In genomic region chr3:196145420-196146262, GRCh38 we compare ENCODE assay signal across 21 cellular contexts.
A peak's percentile ranks its signal among the peaks of the same experiment; 100 is the strongest.
DNase-seq lines count a peak whose midpoint lies in the region; ATAC-seq, FAIRE-seq and TF ChIP-seq lines count a peak whose summit lies in the region.
"Had no signal": no experiment of that assay in that cellular context is flagged by ENCODE, and none has a peak within 500 bp of the region (broad histone marks: within the 10 kb centered on the region; RNA-seq: fewer than 3 reads in every experiment).

No MANE protein-coding gene starts in this region.

- no peaks in the 10 kb centered on the region for H3K23me2 ChIP-seq in H1 (ENCODE audit: low read depth, low read length)

- H3K4me2 ChIP-seq in PC-9 = peak overlapping the region; percentile 43; the same call in 1 of the 2 replicates
- H3K4me2 ChIP-seq in H1 (ENCODE audit: insufficient read depth in 1 of 2, low read depth in 2 of 2, low read length in 2 of 2) = no peak overlapping the region

- H2BK20ac ChIP-seq in H1 (ENCODE audit: low read length) = no peak overlapping the region

- POLR2A ChIA-PET in PC-9 (lab: Charles Lee; ENCODE audit: unreplicated experiment) (interaction anchor here (0.6 kb wide), 1 partner anchor 38 kb away, joined by 5 read pairs; no protein-coding TSS in a partner anchor), H1 (lab: Charles Lee; ENCODE audit: partially characterized antibody) (interaction anchor here (0.7 to 1.0 kb wide), 2 partner anchors 34 to 54 kb away, joined by 3 read pairs; no protein-coding TSS in a partner anchor)

- H3K4me1 ChIP-seq in PC-9 (replicated peaks; ENCODE audit: insufficient read depth) (peaks cover 67% of the 10 kb centered on the region), H1 (replicated peaks in 1 of 4; ENCODE audit: control insufficient read depth in 3 of 4, insufficient read depth in 4 of 4, low read length in 3 of 4) (peaks cover 0 to 12% (median 6%) of the 10 kb centered on the region in 4 experiments; a peak in 3 of 7 replicates)

- WGBS in H1 (ENCODE audit: extremely low coverage in 1 of 2, insufficient coverage in 1 of 2, insufficient read length in 1 of 2, insufficient replicate concordance in 2 of 2, low coverage in 1 of 2, low lambda C conversion rate in 2 of 2, missing lambda C conversion rate in 1 of 2), 2 experiments = 85% methylated on average over 13 of the region's 20 CpGs; no CpG with 5 or more reads in 1 of the 2 experiments

- DNase-seq in A172 (ENCODE audit: low spot score) = peak; percentile 21
- DNase-seq in ELR (ENCODE audit: low read depth) = peak; percentile 41
- peak in 1 of 2 experiments; percentile 44 for DNase-seq in PC-9
- DNase-seq in H1 (ENCODE audit: low read depth in 1 of 2, low spot score in 2 of 2) = no peak
- no peak for DNase-seq in effector CD8-positive, alpha-beta T cell (lab: John Stamatoyannopoulos, UW)
- DNase-seq in activated CD4-positive, alpha-beta T cell treated with anti-CD3 and anti-CD28 coated beads for 48 hours = no peak
- no peak for DNase-seq in NCI-H526 (lab: John Stamatoyannopoulos, UW)
- DNase-seq: DND-41, Karpas-422, NCI-H1436, NCI-H187 treated with DMSO at 0.1 percent for 48 hours, NCI-H2107, NCI-H748 treated with DMSO at 0.1 percent for 48 hours, SHP77 treated with DMSO at 0.1 percent for 48 hours, SW 1271 had no signal

- no peak overlapping the region for H3K14ac ChIP-seq in H1 (ENCODE audit: insufficient read length)

- no peak for TF ChIP-seq EP300 in H1 (IDR thresholded peaks at IDR 0.05; ENCODE audit: borderline replicate concordance in 1 of 2, low read depth in 2 of 2, low read length in 2 of 2)

- H2BK5ac ChIP-seq in H1 (ENCODE audit: low read depth, low read length) = peak overlapping the region; percentile 77; the same call in 1 of the 2 replicates

- no peak overlapping the region for H3K4ac ChIP-seq in H1 (replicated peaks; ENCODE audit: insufficient read length, low read depth, low read length)

- H3K9ac ChIP-seq in H1 (replicated peaks in 1 of 4; ENCODE audit: extremely low read depth in 1 of 4, low read depth in 3 of 4, low read length in 3 of 4) = no peak overlapping the region

- no peak overlapping the region for H2AK5ac ChIP-seq in H1 (ENCODE audit: low read depth, low read length)

- no peak overlapping the region for H4K5ac ChIP-seq in H1 (ENCODE audit: insufficient read length, low read depth, low read length)

- H2BK15ac ChIP-seq in H1 (ENCODE audit: low read length) = no peak overlapping the region

- H4K20me1 ChIP-seq in PC-9 (ENCODE audit: insufficient read depth) (no peaks in the 10 kb centered on the region), H1 (replicated peaks in 1 of 2; ENCODE audit: control insufficient read depth in 1 of 2, insufficient read depth in 2 of 2, low read length in 2 of 2) (no peaks in the 10 kb centered on the region)

- no peak for ATAC-seq in HG03457 (IDR thresholded peaks at IDR 0.05; ENCODE audit: unreplicated experiment)

- no TSS peak for BruUV-seq in PC-9 (replicated peaks; lab: Mats Ljungman, UMichigan)

- CTCF ChIA-PET in PC-9 (lab: Charles Lee) (interaction anchor here (1.2 kb wide), 1 partner anchor 72 kb away, joined by 3 read pairs; no protein-coding TSS in a partner anchor), H1 (lab: Charles Lee; ENCODE audit: partially characterized antibody) (interaction anchor here (1.3 kb wide), 1 partner anchor 11 kb away, joined by 5 read pairs; no protein-coding TSS in a partner anchor)

- H2BK12ac ChIP-seq in H1 (ENCODE audit: low read depth, low read length) = 0 out of 2 replicates have a peak overlapping the region, but pooled peaks have one; percentile 93

- no peak for TF ChIP-seq RAD21 in H1 (IDR thresholded peaks at IDR 0.05 in 1 of 2, conservative IDR thresholded peaks at IDR 0.05 in 1 of 2; ENCODE audit: low read depth in 2 of 2, low read length in 2 of 2)

- intact Hi-C loops in PC-9 (cut with micrococcal nuclease; ENCODE audit: unreplicated experiment) = no loop called here

- H3K56ac ChIP-seq in H1 (replicated peaks; ENCODE audit: insufficient read length, low read depth, low read length) = no peak overlapping the region

- no peaks in the 10 kb centered on the region for H3K9me2 ChIP-seq in PC-9 (ENCODE audit: insufficient read depth)

- H3K79me2 ChIP-seq in PC-9 (ENCODE audit: low read depth) = no peaks in the 10 kb centered on the region
- H3K79me2 ChIP-seq in H1 (ENCODE audit: control insufficient read depth in 1 of 2, insufficient read depth in 2 of 2, low read length in 2 of 2) = no peaks in the 10 kb centered on the region

- TF ChIP-seq CTCF in PC-9 (conservative IDR thresholded peaks at IDR 0.05) (no peak), H1 (IDR thresholded peaks at IDR 0.05; ENCODE audit: control extremely low read depth in 1 of 3, insufficient read depth in 1 of 3, low read depth in 1 of 3, low read length in 3 of 3) (no peak)

- H2BK120ac ChIP-seq in H1 (replicated peaks; ENCODE audit: low read depth, low read length) = no peak overlapping the region

- TF ChIP-seq POLR2A in H1 (IDR thresholded peaks at IDR 0.05; ENCODE audit: control extremely low read depth in 1 of 2, low read depth in 2 of 2, low read length in 2 of 2) = no peak

- H3K18ac ChIP-seq in H1 (ENCODE audit: extremely low read depth, low read length) = no peak overlapping the region; the same call in 1 of the 2 replicates

- H3K9me3 ChIP-seq in PC-9 (ENCODE audit: insufficient read depth, low read depth) (peaks cover 10% of the 10 kb centered on the region), H1 (ENCODE audit: insufficient read depth in 2 of 2, low read depth in 1 of 2, low read length in 1 of 2) (peaks cover 4 to 8% of the 10 kb centered on the region in 2 experiments)

- FAIRE-seq in H1 (lab: Jason Lieb, UNC) = no peak
- FAIRE-seq: A204.1, G401.6, HTR-8/SVneo had no signal

- no peaks in the 10 kb centered on the region for H3K79me1 ChIP-seq in H1 (ENCODE audit: low read depth, low read length)

- H4K91ac ChIP-seq in H1 (replicated peaks; ENCODE audit: insufficient read length, low read length) = no peak overlapping the region

- H3K4me3 ChIP-seq in PC-9 (no peak overlapping the region), H1 (ENCODE audit: extremely low read depth in 1 of 4, insufficient read depth in 2 of 4, low read depth in 3 of 4, low read length in 4 of 4) (no peak overlapping the region)
- H3K4me3 ChIP-seq: SK-N-MC had no signal

- H4K8ac ChIP-seq in H1 (ENCODE audit: extremely low read depth, insufficient read depth, low read length) = no peak overlapping the region

- peaks cover 52% of the 10 kb centered on the region for H3F3A ChIP-seq in PC-9 (ENCODE audit: insufficient read depth, low read depth)

- H3K36me3 ChIP-seq in PC-9 (ENCODE audit: low read depth) = no peaks in the 10 kb centered on the region
- H3K36me3 ChIP-seq in H1 (ENCODE audit: control insufficient read depth in 2 of 4, insufficient read depth in 4 of 4, low read length in 3 of 4) = no peaks in the 10 kb centered on the region

- H3K27ac ChIP-seq in PC-9 = peak overlapping the region; percentile 28; the same call in 1 of the 2 replicates
- H3K27ac ChIP-seq in H1 (ENCODE audit: low read depth, low read length) = no peak overlapping the region
- H3K27ac ChIP-seq: RWPE1, SK-N-MC had no signal

- no peak overlapping the region for H2AFZ ChIP-seq in PC-9
- H2AFZ ChIP-seq in H1 (ENCODE audit: low read length) = peak overlapping the region; percentile 77; the same call in 1 of the 2 replicates

- H3K27me3 ChIP-seq in PC-9 (ENCODE audit: insufficient read depth, low read depth) (no peaks in the 10 kb centered on the region), H1 (replicated peaks in 1 of 4; ENCODE audit: control insufficient read depth in 3 of 4, extremely low read depth in 1 of 4, insufficient read depth in 3 of 4, low read length in 3 of 4) (no peaks in the 10 kb centered on the region)

- H3K23ac ChIP-seq in H1 (ENCODE audit: insufficient read length) = no peak overlapping the region

TF ChIP-seq in H1, 55 proteins besides CTCF, POLR2A, EP300 and RAD21 (continues in another document):
- TF ChIP-seq ZNF274 (IDR thresholded peaks at IDR 0.05; ENCODE audit: borderline replicate concordance, extremely low read depth, low read length) (no peak), JUN (IDR thresholded peaks at IDR 0.05; ENCODE audit: low read depth, low read length) (no peak), CBX8 (IDR thresholded peaks at IDR 0.05; ENCODE audit: borderline replicate concordance, low read depth, low read length) (no peak)

Comparison
In these comparisons a context has a peak if more than half of its experiments do, and no peak if none do; other contexts are left out.
1. DNase-seq: peak in A172 (single experiment) and ELR (single experiment); none in H1 (0 of 2), effector CD8-positive, alpha-beta T cell (single experiment), activated CD4-positive, alpha-beta T cell treated with anti-CD3 and anti-CD28 coated beads for 48 hours (single experiment) and NCI-H526 (0 of 2).